ENCODE assay signal across 11 cellular contexts in the genomic region with DNA sequence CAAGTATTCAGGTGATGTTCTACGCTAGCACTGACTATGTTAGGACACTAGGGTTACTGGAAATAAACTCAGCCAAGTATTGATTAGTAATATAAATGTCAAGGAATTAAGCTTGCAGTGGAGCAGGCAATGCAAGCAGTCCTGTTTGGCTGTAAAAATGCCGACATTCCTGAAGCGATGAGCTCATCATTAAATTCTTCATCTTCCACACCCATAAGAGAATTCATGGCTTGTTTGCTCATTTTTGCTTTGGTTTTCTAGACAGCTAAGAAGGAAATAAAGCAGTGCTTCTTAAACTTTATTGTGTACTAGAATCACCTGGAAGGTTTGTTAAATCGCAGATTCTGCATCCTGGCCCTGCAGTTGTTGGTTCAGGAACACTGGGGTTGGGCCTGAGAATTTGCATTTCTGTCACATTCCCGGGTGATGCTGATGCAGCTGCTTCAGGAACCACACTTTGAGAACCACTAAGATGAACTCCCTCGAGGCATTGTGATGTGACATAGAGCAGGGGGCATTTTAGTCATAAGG. TPM values are rescaled to one million over a fixed set of nuclear protein-coding genes. Genes with fewer than 3 reads are reported as not detected.
DNase-seq lines count a peak whose midpoint lies in the region; ATAC-seq and TF ChIP-seq lines count a peak whose summit lies in the region.
"Had no signal": no experiment of that assay in that cellular context is flagged by ENCODE, and none has a peak within 500 bp of the region (broad histone marks: within the 10 kb centered on the region; RNA-seq: fewer than 3 reads in every experiment).

No MANE protein-coding gene starts in this region.

- ATAC-seq in GM19455 (IDR thresholded peaks at IDR 0.05; ENCODE audit: unreplicated experiment) = no peak

- H3K4me3 Mint-ChIP-seq in CD8-positive, alpha-beta memory T cell = no peak overlapping the region
- H3K4me3 Mint-ChIP-seq in CD4-positive, alpha-beta memory T cell = no peak overlapping the region

- no peak overlapping the region for H3K27ac ChIP-seq in CD8-positive, alpha-beta memory T cell (ENCODE audit: low read depth, low read length)
- no peak overlapping the region for H3K27ac ChIP-seq in CD4-positive, alpha-beta memory T cell (ENCODE audit: low read depth, low read length)

- H3K4me1 ChIP-seq in CD8-positive, alpha-beta memory T cell (ENCODE audit: insufficient read depth, low read length) = no peaks in the 10 kb centered on the region
- no peaks in the 10 kb centered on the region for H3K4me1 ChIP-seq in CD4-positive, alpha-beta memory T cell (ENCODE audit: insufficient read depth, low read length)

- H3K27ac Mint-ChIP-seq in CD8-positive, alpha-beta memory T cell = no peak overlapping the region
- H3K27ac Mint-ChIP-seq in CD4-positive, alpha-beta memory T cell = no peak overlapping the region

- intact Hi-C loops in CD4-positive, alpha-beta memory T cell (cut with micrococcal nuclease) = no loop called here

- CTCF ChIA-PET in CD8-positive, alpha-beta memory T cell (lab: Charles Lee) = no interaction called here
- CTCF ChIA-PET in CD4-positive, alpha-beta memory T cell (lab: Charles Lee; ENCODE audit: partially characterized antibody) = no interaction called here

- no peak overlapping the region for H3K4me3 ChIP-seq in fibroblast of pulmonary artery (replicated peaks; ENCODE audit: low read depth, low read length)
- H3K4me3 ChIP-seq in CD8-positive, alpha-beta memory T cell (ENCODE audit: low read length) = no peak overlapping the region
- H3K4me3 ChIP-seq in CD4-positive, alpha-beta memory T cell (ENCODE audit: low read length in 2 of 2) = no peak overlapping the region
- H3K4me3 ChIP-seq: suprapubic skin had no signal

- no peaks in the 10 kb centered on the region for H3K9me3 ChIP-seq in CD8-positive, alpha-beta memory T cell (ENCODE audit: low read length)
- no peaks in the 10 kb centered on the region for H3K9me3 ChIP-seq in CD4-positive, alpha-beta memory T cell (ENCODE audit: control insufficient read depth in 1 of 2, low read length in 2 of 2)
- H3K9me3 ChIP-seq: suprapubic skin had no signal

- no peaks in the 10 kb centered on the region for H3K4me1 Mint-ChIP-seq in CD8-positive, alpha-beta memory T cell
- no peaks in the 10 kb centered on the region for H3K4me1 Mint-ChIP-seq in CD4-positive, alpha-beta memory T cell

- H3K27me3 Mint-ChIP-seq in CD8-positive, alpha-beta memory T cell = peaks cover 8 to 23% of the 10 kb centered on the region in 2 donors
- H3K27me3 Mint-ChIP-seq in CD4-positive, alpha-beta memory T cell = peaks cover 8 to 15% of the 10 kb centered on the region in 2 donors

- TF ChIP-seq CTCF in fibroblast of pulmonary artery (IDR thresholded peaks at IDR 0.05; ENCODE audit: low read length, missing control alignments) = no peak

- H3K36me3 Mint-ChIP-seq in CD8-positive, alpha-beta memory T cell = no peaks in the 10 kb centered on the region
- no peaks in the 10 kb centered on the region for H3K36me3 Mint-ChIP-seq in CD4-positive, alpha-beta memory T cell

- H3K27me3 ChIP-seq in CD8-positive, alpha-beta memory T cell (ENCODE audit: insufficient read depth, low read length, poor library complexity, severe bottlenecking) = no peaks in the 10 kb centered on the region
- H3K27me3 ChIP-seq in CD4-positive, alpha-beta memory T cell (ENCODE audit: insufficient read depth, low read length) = no peaks in the 10 kb centered on the region
- H3K27me3 ChIP-seq: suprapubic skin had no signal

- peaks cover 0 to 3% (median 0%) of the 10 kb centered on the region in 5 donors for H3K9me3 Mint-ChIP-seq in CD8-positive, alpha-beta memory T cell
- H3K9me3 Mint-ChIP-seq in CD4-positive, alpha-beta memory T cell = peaks cover 0 to 2% (median 0%) of the 10 kb centered on the region in 8 donors

- POLR2A ChIA-PET in CD8-positive, alpha-beta memory T cell (lab: Charles Lee) = no interaction called here
- POLR2A ChIA-PET in CD4-positive, alpha-beta memory T cell (lab: Charles Lee; ENCODE audit: partially characterized antibody) = interaction anchor here (0.6 kb wide), 1 partner anchor 1185 kb away, joined by 3 read pairs; no protein-coding TSS in a partner anchor

- no peaks in the 10 kb centered on the region for H3K36me3 ChIP-seq in CD8-positive, alpha-beta memory T cell (ENCODE audit: insufficient read depth, low read length)
- H3K36me3 ChIP-seq in CD4-positive, alpha-beta memory T cell (ENCODE audit: insufficient read depth, low read length) = no peaks in the 10 kb centered on the region
- H3K36me3 ChIP-seq: suprapubic skin had no signal

- DNase-seq in AG20443 (ENCODE audit: low spot score) = peak; percentile 68
- DNase-seq in RPMI7951 (ENCODE audit: low read depth) = peak; percentile 65
- peak; percentile 85 for DNase-seq in fibroblast of pulmonary artery (ENCODE audit: low read depth)
- peak; percentile 79 for DNase-seq in non-pigmented ciliary epithelial cell (ENCODE audit: low read depth)
- no peak for DNase-seq in CD8-positive, alpha-beta memory T cell
- DNase-seq in CD4-positive, alpha-beta memory T cell = no peak
- no peak for DNase-seq in T1000 (lab: John Stamatoyannopoulos, UW)
- DNase-seq: DMS153, retina had no signal

RNA-seq across cellular contexts. Expression of a gene that starts 17.8 kb away (rescaled TPM):
- 7.0 and 9.4 TPM in 2 replicates for total RNA-seq in RPMI7951 (2014; rRNA removed; shearing (Covaris generic))
- not detected for total RNA-seq in CD8-positive, alpha-beta memory T cell
- polyA plus RNA-seq in CD8-positive, alpha-beta memory T cell = not detected
- not detected for total RNA-seq in CD4-positive, alpha-beta memory T cell
- not detected for polyA plus RNA-seq in CD4-positive, alpha-beta memory T cell

Comparison
In these comparisons a context has a peak if more than half of its experiments do, and no peak if none do; other contexts are left out.
1. DNase-seq: peak in AG20443 (single experiment), RPMI7951 (single experiment), fibroblast of pulmonary artery (single experiment) and non-pigmented ciliary epithelial cell (single experiment); none in CD8-positive, alpha-beta memory T cell (0 of 5), CD4-positive, alpha-beta memory T cell (0 of 5) and T1000 (single experiment).